In genomic region chr7:126228356-126229061, GRCh38 we compare ENCODE assay signal across 26 cellular contexts.
"Had no signal": no experiment of that assay in that cellular context is flagged by ENCODE, and none has a peak within 500 bp of the region (broad histone marks: within the 10 kb centered on the region; RNA-seq: fewer than 3 reads in every experiment).

No MANE protein-coding gene starts in this region.

- H2AFZ ChIP-seq: parathyroid adenoma had no signal

- H3K36me3 Mint-ChIP-seq: activated CD8-positive, alpha-beta memory T cell treated with anti-CD3 and anti-CD28 coated beads, Interleukin-2, amount 10 ng/mL, durations not matched to agents 7 days and 5 days; activated naive CD8-positive, alpha-beta T cell; naive thymus-derived CD4-positive, alpha-beta T cell; stimulated activated naive B cell treated with anti-CD40 and anti-IgM and Interleukin-4, amounts not matched to agents 10 μg/mL and 1 μg/mL and 100 μg/mL, for 72 hours had no signal

- H3K79me2 ChIP-seq: parathyroid adenoma had no signal

- H3K27me3 ChIP-seq: body of pancreas, esophagus squamous epithelium, sigmoid colon, stomach, thyroid gland, upper lobe of right lung had no signal

- H3K4me3 ChIP-seq: body of pancreas, esophagus squamous epithelium, psoas muscle, sigmoid colon, stomach, thyroid gland, upper lobe of right lung had no signal

- H3K27me3 Mint-ChIP-seq: activated CD4-positive, alpha-beta T cell treated with anti-CD3 and anti-CD28 coated beads for 36 hours; activated CD8-positive, alpha-beta memory T cell treated with anti-CD3 and anti-CD28 coated beads, Interleukin-2, amount 10 ng/mL, durations not matched to agents 7 days and 5 days; activated naive CD8-positive, alpha-beta T cell; naive thymus-derived CD4-positive, alpha-beta T cell; stimulated activated naive B cell treated with anti-CD40 and anti-IgM and Interleukin-4, amounts not matched to agents 10 μg/mL and 1 μg/mL and 100 μg/mL, for 72 hours had no signal

- DNase-seq: activated CD4-positive, alpha-beta T cell treated with anti-CD3 and anti-CD28 coated beads for 36 hours; activated CD4-positive, CD25-positive, alpha-beta regulatory T cell; activated CD8-positive, alpha-beta memory T cell treated with anti-CD3 and anti-CD28 coated beads, Interleukin-2, amount 10 ng/mL, durations not matched to agents 7 days and 5 days; activated CD8-positive, alpha-beta T cell treated with anti-CD3 and anti-CD28 coated beads, Interleukin-2, amount 10 ng/mL, durations not matched to agents 7 days and 5 days; activated effector memory CD4-positive, alpha-beta T cell treated with Interleukin-2 at 50 U/mL for 16 hours; activated naive CD4-positive, alpha-beta T cell treated with Interleukin-2 at 50 U/mL for 16 hours; aorta; body of pancreas; effector CD8-positive, alpha-beta T cell; esophagus squamous epithelium; mammary epithelial cell; midbrain; naive thymus-derived CD4-positive, alpha-beta T cell; occipital lobe; psoas muscle; sigmoid colon; small intestine; stimulated activated CD4-positive, alpha-beta T cell treated with anti-CD3 and anti-CD28 coated beads, Interleukin-1b, Interleukin-23, amount 100 ng/mL, for 48 hours; stimulated activated naive B cell treated with anti-CD40 and anti-IgM and Interleukin-4, amounts not matched to agents 10 μg/mL and 1 μg/mL and 100 μg/mL, for 72 hours; stomach; thyroid gland; upper lobe of right lung had no signal

- H3K27ac ChIP-seq: body of pancreas, epithelial cell of prostate, esophagus squamous epithelium, parathyroid adenoma, psoas muscle, sigmoid colon, stomach, thyroid gland, upper lobe of right lung had no signal

- H3K9ac ChIP-seq: parathyroid adenoma had no signal

- H3K9me3 ChIP-seq: body of pancreas, esophagus squamous epithelium, psoas muscle, sigmoid colon, thyroid gland, upper lobe of right lung had no signal

- H3K4me1 ChIP-seq: body of pancreas, esophagus squamous epithelium, parathyroid adenoma, psoas muscle, sigmoid colon, stomach, thyroid gland, upper lobe of right lung had no signal

- ATAC-seq: activated CD4-positive, alpha-beta T cell treated with anti-CD3 and anti-CD28 coated beads for 36 hours; activated CD8-positive, alpha-beta memory T cell treated with anti-CD3 and anti-CD28 coated beads, Interleukin-2, amount 10 ng/mL, durations not matched to agents 7 days and 5 days; activated CD8-positive, alpha-beta T cell treated with anti-CD3 and anti-CD28 coated beads, Interleukin-2, amount 10 ng/mL, durations not matched to agents 7 days and 5 days; body of pancreas; naive thymus-derived CD4-positive, alpha-beta T cell; psoas muscle; stimulated activated naive B cell treated with anti-CD40 and anti-IgM and Interleukin-4, amounts not matched to agents 10 μg/mL and 1 μg/mL and 100 μg/mL, for 72 hours; upper lobe of right lung had no signal

- H3K27ac Mint-ChIP-seq: activated CD4-positive, alpha-beta T cell treated with anti-CD3 and anti-CD28 coated beads for 36 hours; activated CD8-positive, alpha-beta memory T cell treated with anti-CD3 and anti-CD28 coated beads, Interleukin-2, amount 10 ng/mL, durations not matched to agents 7 days and 5 days; activated CD8-positive, alpha-beta T cell treated with anti-CD3 and anti-CD28 coated beads, Interleukin-2, amount 10 ng/mL, durations not matched to agents 7 days and 5 days; activated naive CD8-positive, alpha-beta T cell; naive thymus-derived CD4-positive, alpha-beta T cell; stimulated activated naive B cell treated with anti-CD40 and anti-IgM and Interleukin-4, amounts not matched to agents 10 μg/mL and 1 μg/mL and 100 μg/mL, for 72 hours; T-helper 2 cell treated with Interferon-gamma antibody and Interleukin-4, amounts not matched to agents 5 μg/mL and 100 μg/mL, for 36 hours had no signal

- H3K4me1 Mint-ChIP-seq: activated CD4-positive, alpha-beta T cell treated with anti-CD3 and anti-CD28 coated beads for 36 hours; activated CD8-positive, alpha-beta memory T cell treated with anti-CD3 and anti-CD28 coated beads, Interleukin-2, amount 10 ng/mL, durations not matched to agents 7 days and 5 days; naive thymus-derived CD4-positive, alpha-beta T cell; stimulated activated naive B cell treated with anti-CD40 and anti-IgM and Interleukin-4, amounts not matched to agents 10 μg/mL and 1 μg/mL and 100 μg/mL, for 72 hours had no signal

- H3K36me3 ChIP-seq: esophagus squamous epithelium, sigmoid colon, stomach, thyroid gland, upper lobe of right lung had no signal

- H3K4me3 Mint-ChIP-seq: activated CD4-positive, alpha-beta T cell treated with anti-CD3 and anti-CD28 coated beads for 36 hours; activated CD8-positive, alpha-beta memory T cell treated with anti-CD3 and anti-CD28 coated beads, Interleukin-2, amount 10 ng/mL, durations not matched to agents 7 days and 5 days; activated CD8-positive, alpha-beta T cell treated with anti-CD3 and anti-CD28 coated beads, Interleukin-2, amount 10 ng/mL, durations not matched to agents 7 days and 5 days; activated naive CD8-positive, alpha-beta T cell; naive thymus-derived CD4-positive, alpha-beta T cell; stimulated activated naive B cell treated with anti-CD40 and anti-IgM and Interleukin-4, amounts not matched to agents 10 μg/mL and 1 μg/mL and 100 μg/mL, for 72 hours; T-helper 2 cell treated with Interferon-gamma antibody and Interleukin-4, amounts not matched to agents 5 μg/mL and 100 μg/mL, for 36 hours had no signal
